2 cellular contexts compared by ENCODE assay signal in the genomic region with DNA sequence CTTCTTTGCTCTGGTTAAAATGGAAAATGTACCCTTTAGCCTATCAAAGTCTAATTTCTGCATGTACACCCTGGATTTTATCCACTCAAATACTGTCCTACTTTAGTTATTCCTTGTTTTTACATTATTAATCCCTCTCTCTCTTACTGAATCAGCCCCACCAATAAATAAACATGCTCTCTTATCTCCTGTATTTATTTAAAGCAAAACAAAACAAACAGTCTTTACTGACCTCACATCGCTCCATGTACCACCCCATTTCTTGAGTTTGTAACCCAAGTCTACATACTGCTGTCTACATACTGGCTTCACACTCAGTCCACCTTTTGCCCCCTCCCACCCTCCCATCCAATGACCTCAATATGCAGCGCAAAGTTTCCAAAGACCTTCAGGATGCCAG.
TF ChIP-seq lines count a peak whose summit lies in the region.

No MANE protein-coding gene starts in this region.

TF ChIP-seq in liver, 16 proteins besides CTCF, POLR2A, EP300 and RAD21 (continued from another document):
- TF ChIP-seq, protein P1, sequence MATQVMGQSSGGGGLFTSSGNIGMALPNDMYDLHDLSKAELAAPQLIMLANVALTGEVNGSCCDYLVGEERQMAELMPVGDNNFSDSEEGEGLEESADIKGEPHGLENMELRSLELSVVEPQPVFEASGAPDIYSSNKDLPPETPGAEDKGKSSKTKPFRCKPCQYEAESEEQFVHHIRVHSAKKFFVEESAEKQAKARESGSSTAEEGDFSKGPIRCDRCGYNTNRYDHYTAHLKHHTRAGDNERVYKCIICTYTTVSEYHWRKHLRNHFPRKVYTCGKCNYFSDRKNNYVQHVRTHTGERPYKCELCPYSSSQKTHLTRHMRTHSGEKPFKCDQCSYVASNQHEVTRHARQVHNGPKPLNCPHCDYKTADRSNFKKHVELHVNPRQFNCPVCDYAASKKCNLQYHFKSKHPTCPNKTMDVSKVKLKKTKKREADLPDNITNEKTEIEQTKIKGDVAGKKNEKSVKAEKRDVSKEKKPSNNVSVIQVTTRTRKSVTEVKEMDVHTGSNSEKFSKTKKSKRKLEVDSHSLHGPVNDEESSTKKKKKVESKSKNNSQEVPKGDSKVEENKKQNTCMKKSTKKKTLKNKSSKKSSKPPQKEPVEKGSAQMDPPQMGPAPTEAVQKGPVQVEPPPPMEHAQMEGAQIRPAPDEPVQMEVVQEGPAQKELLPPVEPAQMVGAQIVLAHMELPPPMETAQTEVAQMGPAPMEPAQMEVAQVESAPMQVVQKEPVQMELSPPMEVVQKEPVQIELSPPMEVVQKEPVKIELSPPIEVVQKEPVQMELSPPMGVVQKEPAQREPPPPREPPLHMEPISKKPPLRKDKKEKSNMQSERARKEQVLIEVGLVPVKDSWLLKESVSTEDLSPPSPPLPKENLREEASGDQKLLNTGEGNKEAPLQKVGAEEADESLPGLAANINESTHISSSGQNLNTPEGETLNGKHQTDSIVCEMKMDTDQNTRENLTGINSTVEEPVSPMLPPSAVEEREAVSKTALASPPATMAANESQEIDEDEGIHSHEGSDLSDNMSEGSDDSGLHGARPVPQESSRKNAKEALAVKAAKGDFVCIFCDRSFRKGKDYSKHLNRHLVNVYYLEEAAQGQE (IDR thresholded peaks at IDR 0.05) = no peak
- TF ChIP-seq TAF1 (conservative IDR thresholded peaks at IDR 0.05) (no peak), FOXA2 (IDR thresholded peaks at IDR 0.05) (peak; percentile 45), GABPA (IDR thresholded peaks at IDR 0.05 in 1 of 2, conservative IDR thresholded peaks at IDR 0.05 in 1 of 2) (no peak), YY1 (IDR thresholded peaks at IDR 0.05) (no peak), JUND (IDR thresholded peaks at IDR 0.05) (no peak), NR2F2 (IDR thresholded peaks at IDR 0.05) (no peak), RXRA (IDR thresholded peaks at IDR 0.05) (peak in 1 of 2 donors; percentile 7), HNF4A (conservative IDR thresholded peaks at IDR 0.05) (peak; percentile 8 to 16), EGR1 (IDR thresholded peaks at IDR 0.05; ENCODE audit: low read depth in 2 of 2) (no peak), FOXA1 (IDR thresholded peaks at IDR 0.05) (no peak)
- TF ChIP-seq, protein P2, sequence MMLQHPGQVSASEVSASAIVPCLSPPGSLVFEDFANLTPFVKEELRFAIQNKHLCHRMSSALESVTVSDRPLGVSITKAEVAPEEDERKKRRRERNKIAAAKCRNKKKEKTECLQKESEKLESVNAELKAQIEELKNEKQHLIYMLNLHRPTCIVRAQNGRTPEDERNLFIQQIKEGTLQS (IDR thresholded peaks at IDR 0.05) = no peak
- TF ChIP-seq, protein P3, sequence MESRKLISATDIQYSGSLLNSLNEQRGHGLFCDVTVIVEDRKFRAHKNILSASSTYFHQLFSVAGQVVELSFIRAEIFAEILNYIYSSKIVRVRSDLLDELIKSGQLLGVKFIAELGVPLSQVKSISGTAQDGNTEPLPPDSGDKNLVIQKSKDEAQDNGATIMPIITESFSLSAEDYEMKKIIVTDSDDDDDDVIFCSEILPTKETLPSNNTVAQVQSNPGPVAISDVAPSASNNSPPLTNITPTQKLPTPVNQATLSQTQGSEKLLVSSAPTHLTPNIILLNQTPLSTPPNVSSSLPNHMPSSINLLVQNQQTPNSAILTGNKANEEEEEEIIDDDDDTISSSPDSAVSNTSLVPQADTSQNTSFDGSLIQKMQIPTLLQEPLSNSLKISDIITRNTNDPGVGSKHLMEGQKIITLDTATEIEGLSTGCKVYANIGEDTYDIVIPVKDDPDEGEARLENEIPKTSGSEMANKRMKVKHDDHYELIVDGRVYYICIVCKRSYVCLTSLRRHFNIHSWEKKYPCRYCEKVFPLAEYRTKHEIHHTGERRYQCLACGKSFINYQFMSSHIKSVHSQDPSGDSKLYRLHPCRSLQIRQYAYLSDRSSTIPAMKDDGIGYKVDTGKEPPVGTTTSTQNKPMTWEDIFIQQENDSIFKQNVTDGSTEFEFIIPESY (IDR thresholded peaks at IDR 0.05) = no peak

TF ChIP-seq in HepG2, 621 proteins besides CTCF, POLR2A, EP300 and RAD21 (continued from another document):
- TF ChIP-seq, protein P4, sequence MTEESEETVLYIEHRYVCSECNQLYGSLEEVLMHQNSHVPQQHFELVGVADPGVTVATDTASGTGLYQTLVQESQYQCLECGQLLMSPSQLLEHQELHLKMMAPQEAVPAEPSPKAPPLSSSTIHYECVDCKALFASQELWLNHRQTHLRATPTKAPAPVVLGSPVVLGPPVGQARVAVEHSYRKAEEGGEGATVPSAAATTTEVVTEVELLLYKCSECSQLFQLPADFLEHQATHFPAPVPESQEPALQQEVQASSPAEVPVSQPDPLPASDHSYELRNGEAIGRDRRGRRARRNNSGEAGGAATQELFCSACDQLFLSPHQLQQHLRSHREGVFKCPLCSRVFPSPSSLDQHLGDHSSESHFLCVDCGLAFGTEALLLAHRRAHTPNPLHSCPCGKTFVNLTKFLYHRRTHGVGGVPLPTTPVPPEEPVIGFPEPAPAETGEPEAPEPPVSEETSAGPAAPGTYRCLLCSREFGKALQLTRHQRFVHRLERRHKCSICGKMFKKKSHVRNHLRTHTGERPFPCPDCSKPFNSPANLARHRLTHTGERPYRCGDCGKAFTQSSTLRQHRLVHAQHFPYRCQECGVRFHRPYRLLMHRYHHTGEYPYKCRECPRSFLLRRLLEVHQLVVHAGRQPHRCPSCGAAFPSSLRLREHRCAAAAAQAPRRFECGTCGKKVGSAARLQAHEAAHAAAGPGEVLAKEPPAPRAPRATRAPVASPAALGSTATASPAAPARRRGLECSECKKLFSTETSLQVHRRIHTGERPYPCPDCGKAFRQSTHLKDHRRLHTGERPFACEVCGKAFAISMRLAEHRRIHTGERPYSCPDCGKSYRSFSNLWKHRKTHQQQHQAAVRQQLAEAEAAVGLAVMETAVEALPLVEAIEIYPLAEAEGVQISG (CRISPR knock-in tag; IDR thresholded peaks at IDR 0.05) = no peak
- TF ChIP-seq, protein P5, sequence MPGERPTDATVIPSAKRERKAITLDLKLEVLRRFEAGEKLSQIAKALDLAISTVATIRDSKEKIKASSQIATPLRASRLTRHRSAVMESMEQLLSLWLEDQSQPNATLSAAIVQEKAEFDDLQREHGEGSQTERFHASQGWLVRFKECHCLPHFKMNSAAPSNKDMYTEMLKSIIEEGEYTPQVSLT (CRISPR knock-in tag; IDR thresholded peaks at IDR 0.05; ENCODE audit: borderline replicate concordance, low read depth) = no peak
- TF ChIP-seq GPN1 (CRISPR knock-in tag; IDR thresholded peaks at IDR 0.05; ENCODE audit: borderline replicate concordance) (no peak), ZNF879 (CRISPR knock-in tag; IDR thresholded peaks at IDR 0.05) (no peak), ZSCAN12 (CRISPR knock-in tag; IDR thresholded peaks at IDR 0.05) (no peak)
